7 cellular contexts compared by ENCODE assay signal in the genomic region with DNA sequence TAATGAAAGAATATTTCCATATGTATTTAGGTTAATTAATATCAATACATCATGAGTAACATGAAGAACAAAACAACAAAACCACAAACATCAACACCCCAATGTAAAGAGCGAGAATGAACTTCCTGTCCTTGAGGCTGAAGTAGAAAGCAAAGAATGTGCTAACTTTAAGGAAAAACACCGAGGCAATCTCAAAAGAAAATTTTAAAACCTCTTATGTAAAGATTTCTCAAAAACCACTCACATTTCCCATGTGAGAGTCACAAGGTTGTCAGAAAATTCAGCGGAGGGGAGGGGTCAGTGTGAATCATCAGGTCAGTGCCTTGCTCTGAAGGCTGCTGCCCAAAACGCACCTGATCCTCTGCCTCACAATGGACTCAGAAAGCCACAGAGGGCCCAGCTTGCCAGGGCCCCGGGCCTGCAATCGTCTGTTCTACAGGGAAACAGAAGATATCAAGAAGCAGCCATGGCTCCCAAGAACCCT. TPM values are rescaled to one million over a fixed set of nuclear protein-coding genes. Genes with fewer than 3 reads are reported as not detected.
DNase-seq lines count a peak whose midpoint lies in the region; ATAC-seq, FAIRE-seq and TF ChIP-seq lines count a peak whose summit lies in the region.

No MANE protein-coding gene starts in this region.

- TF ChIP-seq POLR2A in GM12891 (IDR thresholded peaks at IDR 0.05; ENCODE audit: low read depth, low read length): no peak

- no peak for ATAC-seq in HG03460 (IDR thresholded peaks at IDR 0.05; ENCODE audit: unreplicated experiment)

- no peak for FAIRE-seq in GM12891 (lab: Jason Lieb, UNC)

- peak; percentile 83 for DNase-seq in HT1080 (ENCODE audit: low read depth)
- DNase-seq in activated T-cell treated with anti-CD3 and anti-CD28 coated beads, Interleukin-2, amount 50 U/mL, for 1 hour: peak; percentile 28
- DNase-seq in glomerular visceral epithelial cell (ENCODE audit: extremely low spot score): peak; percentile 72
- peak; percentile 12 to 25 for DNase-seq in stimulated activated CD8-positive, alpha-beta memory T cell treated with anti-CD3 and anti-CD28 coated beads, Interleukin-15, amount 100 ng/mL, for 48 hours (ENCODE audit: low read depth in 2 of 2)
- no peak for DNase-seq in GM12891 (ENCODE audit: insufficient read length, low spot score)
- no peak for DNase-seq in epidermal melanocyte (ENCODE audit: insufficient read length, low spot score)

TF ChIP-seq in GM12891, 5 proteins besides CTCF, POLR2A, EP300 and RAD21:
- TF ChIP-seq PAX5 (IDR thresholded peaks at IDR 0.05; ENCODE audit: insufficient read depth, low read length, severe bottlenecking): no peak
- no peak for TF ChIP-seq SPI1 (IDR thresholded peaks at IDR 0.05; ENCODE audit: low read depth, low read length)
- TF ChIP-seq POLR2AphosphoS5 (IDR thresholded peaks at IDR 0.05; ENCODE audit: low read depth, low read length): no peak
- TF ChIP-seq POU2F2 (IDR thresholded peaks at IDR 0.05; ENCODE audit: low read depth, low read length): no peak
- no peak for TF ChIP-seq TAF1 (IDR thresholded peaks at IDR 0.05; ENCODE audit: low read depth, low read length)

RNA-seq across cellular contexts. Expression of a gene that starts 12.3 kb away (rescaled TPM):
- total RNA-seq in HT1080 (2014; rRNA removed; shearing (Covaris generic)): 103 and 105 TPM in 2 replicates
- polyA plus RNA-seq in HT1080 (2015; cell fraction: cytosol; rRNA removed): 54.5 and 71.9 TPM in 2 replicates
- polyA plus RNA-seq in HT1080 (2015; cell fraction: nucleus; rRNA removed): 377 and 383 TPM in 2 replicates
- polyA plus RNA-seq in GM12891 (2012; ENCODE audit: low read depth, missing spikeins): 8.0 TPM

Comparison
In these comparisons a context has a peak if more than half of its experiments do, and no peak if none do; other contexts are left out.
1. DNase-seq: peak in HT1080 (single experiment), activated T-cell treated with anti-CD3 and anti-CD28 coated beads, Interleukin-2, amount 50 U/mL, for 1 hour (single experiment), glomerular visceral epithelial cell (single experiment) and stimulated activated CD8-positive, alpha-beta memory T cell treated with anti-CD3 and anti-CD28 coated beads, Interleukin-15, amount 100 ng/mL, for 48 hours (2 of 2); none in GM12891 (single experiment) and epidermal melanocyte (single experiment).